In genomic region chr20:17618673-17619013, GRCh38 we compare ENCODE assay signal across 17 cellular contexts. TPM values are rescaled to one million over a fixed set of nuclear protein-coding genes. Genes with fewer than 3 reads are reported as not detected.
DNase-seq lines count a peak whose midpoint lies in the region; FAIRE-seq and TF ChIP-seq lines count a peak whose summit lies in the region.
"Had no signal": no experiment of that assay in that cellular context is flagged by ENCODE, and none has a peak within 500 bp of the region (broad histone marks: within the 10 kb centered on the region; RNA-seq: fewer than 3 reads in every experiment).

No MANE protein-coding gene starts in this region.

- DNase-seq in AG08396 (ENCODE audit: low spot score) (peak; percentile 2), Caco-2 (no peak), astrocyte (ENCODE audit: low read depth) (no peak), neural crest cell (ENCODE audit: low read depth, low spot score) (no peak), MG63 (no peak), amniotic stem cell (lab: John Stamatoyannopoulos, UW) (no peak), OCI-LY7 (ENCODE audit: low spot score) (no peak)
- DNase-seq: BE2C, COR-L47, DMS53, GF-D8, GOT3 had no signal

- H3K9ac ChIP-seq in astrocyte (ENCODE audit: low read length): no peak overlapping the region

- CTCF ChIA-PET in Caco-2 (lab: Charles Lee) (interaction anchor here (0.8 to 1.4 kb wide), 2 partner anchors 19 to 49 kb away, joined by 4 to 6 read pairs; partner anchors contain the start of gene DSTN), OCI-LY7 (lab: Charles Lee; ENCODE audit: unreplicated experiment) (no interaction called here)

- H3K27ac Mint-ChIP-seq in Caco-2 (ENCODE audit: unreplicated experiment) (peak overlapping the region; percentile 60), astrocyte (ENCODE audit: unreplicated experiment) (peak overlapping the region; percentile 78), neural crest cell (ENCODE audit: unreplicated experiment) (peak overlapping the region; percentile 29)
- H3K27ac Mint-ChIP-seq: CD8-positive, alpha-beta T cell had no signal

- H3K4me1 ChIP-seq in Caco-2 (0 out of 2 replicates have a peak, but pooled peaks cover 6% of the 10 kb centered on the region), astrocyte (ENCODE audit: insufficient read depth, low read length) (no peaks in the 10 kb centered on the region), OCI-LY7 (ENCODE audit: insufficient read depth, low read length, poor library complexity, severe bottlenecking) (no peaks in the 10 kb centered on the region)
- H3K4me1 ChIP-seq: HAP-1 had no signal

- H3K4me3 Mint-ChIP-seq in Caco-2 (ENCODE audit: unreplicated experiment) (no peak overlapping the region), astrocyte (ENCODE audit: unreplicated experiment) (no peak overlapping the region), neural crest cell (no peak overlapping the region)
- H3K4me3 Mint-ChIP-seq: CD14-positive monocyte; CD8-positive, alpha-beta T cell had no signal

- H4K20me1 ChIP-seq in astrocyte (ENCODE audit: insufficient read depth, low read length) (peaks cover 98% of the 10 kb centered on the region), OCI-LY7 (ENCODE audit: insufficient read depth, low read length) (no peaks in the 10 kb centered on the region)

- H3K4me1 Mint-ChIP-seq in Caco-2 (ENCODE audit: low read depth, unreplicated experiment) (peaks cover 5% of the 10 kb centered on the region), astrocyte (ENCODE audit: low read depth, unreplicated experiment) (no peaks in the 10 kb centered on the region), neural crest cell (no peaks in the 10 kb centered on the region)

- intact Hi-C loops in Caco-2 (cut with micrococcal nuclease; ENCODE audit: unreplicated experiment): no loop called here
- intact Hi-C loops in OCI-LY7 (cut with micrococcal nuclease; ENCODE audit: unreplicated experiment): no loop called here

- H3K27me3 Mint-ChIP-seq in Caco-2 (ENCODE audit: insufficient read depth, unreplicated experiment) (no peaks in the 10 kb centered on the region), astrocyte (ENCODE audit: low read depth, unreplicated experiment) (no peaks in the 10 kb centered on the region), neural crest cell (ENCODE audit: low read depth) (no peaks in the 10 kb centered on the region)

- H3K4me2 ChIP-seq in astrocyte (ENCODE audit: low read length): no peak overlapping the region
- H3K4me2 ChIP-seq in OCI-LY7 (ENCODE audit: low read length): no peak overlapping the region

- POLR2A ChIA-PET in Caco-2 (lab: Charles Lee): no interaction called here
- POLR2A ChIA-PET in OCI-LY7 (lab: Charles Lee): no interaction called here

- H3K4me3 ChIP-seq in Caco-2 (ENCODE audit: low read depth, low read length) (no peak overlapping the region), astrocyte (ENCODE audit: insufficient read depth, low read depth, low read length) (no peak overlapping the region), MG63 (no peak overlapping the region), OCI-LY7 (ENCODE audit: low read depth, low read length, poor library complexity, severe bottlenecking) (no peak overlapping the region)
- H3K4me3 ChIP-seq: HAP-1 had no signal

- H3K9me2 ChIP-seq in OCI-LY7 (ENCODE audit: insufficient read depth, low read length): no peaks in the 10 kb centered on the region

- no peaks in the 10 kb centered on the region for H3K9me3 ChIP-seq in Caco-2
- no peaks in the 10 kb centered on the region for H3K9me3 ChIP-seq in astrocyte (ENCODE audit: insufficient read depth, low read depth, low read length)
- H3K9me3 ChIP-seq in MG63: no peaks in the 10 kb centered on the region
- no peaks in the 10 kb centered on the region for H3K9me3 ChIP-seq in OCI-LY7 (ENCODE audit: low read length)
- H3K9me3 ChIP-seq: BE2C, HAP-1 had no signal

- no peaks in the 10 kb centered on the region for H3K9me3 Mint-ChIP-seq in Caco-2 (ENCODE audit: unreplicated experiment)
- no peaks in the 10 kb centered on the region for H3K9me3 Mint-ChIP-seq in astrocyte (ENCODE audit: unreplicated experiment)
- H3K9me3 Mint-ChIP-seq in neural crest cell: no peaks in the 10 kb centered on the region
- H3K9me3 Mint-ChIP-seq: CD14-positive monocyte; CD8-positive, alpha-beta T cell had no signal

- no TSS peak for BruUV-seq in Caco-2 (replicated peaks; lab: Mats Ljungman, UMichigan)
- no TSS peak for BruUV-seq in OCI-LY7 (replicated peaks; lab: Mats Ljungman, UMichigan)

- H3K27me3 ChIP-seq in Caco-2 (replicated peaks; ENCODE audit: control insufficient read depth, insufficient read depth, low read length) (no peaks in the 10 kb centered on the region), astrocyte (ENCODE audit: insufficient read depth, low read length) (no peaks in the 10 kb centered on the region), MG63 (no peaks in the 10 kb centered on the region)
- H3K27me3 ChIP-seq: BE2C had no signal

- H3K36me3 ChIP-seq in Caco-2 (ENCODE audit: control insufficient read depth, insufficient read depth, low read length) (peaks cover 31% of the 10 kb centered on the region), astrocyte (ENCODE audit: insufficient read depth, low read length) (peaks cover 50% of the 10 kb centered on the region), MG63 (peaks cover 16% of the 10 kb centered on the region), OCI-LY7 (ENCODE audit: insufficient read depth, low read length) (no peaks in the 10 kb centered on the region)
- H3K36me3 ChIP-seq: BE2C had no signal

- TF ChIP-seq CTCF in Caco-2 (IDR thresholded peaks at IDR 0.05; ENCODE audit: insufficient read depth in 1 of 2, low read depth in 1 of 2, low read length in 1 of 2, severe bottlenecking in 1 of 2, unreplicated experiment in 1 of 2): no peak
- TF ChIP-seq CTCF in astrocyte (IDR thresholded peaks at IDR 0.05; ENCODE audit: insufficient read depth, low read depth, low read length): no peak
- no peak for TF ChIP-seq CTCF in neural crest cell (conservative IDR thresholded peaks at IDR 0.05)
- no peak for TF ChIP-seq CTCF in OCI-LY7 (conservative IDR thresholded peaks at IDR 0.05; ENCODE audit: low read length)

- no peak overlapping the region for H3K27ac ChIP-seq in astrocyte (ENCODE audit: low read depth, low read length)
- H3K27ac ChIP-seq in OCI-LY7 (ENCODE audit: low read depth, low read length, poor library complexity, severe bottlenecking): no peak overlapping the region

- H3K79me2 ChIP-seq in astrocyte (ENCODE audit: insufficient read depth, low read length): peaks cover 3% of the 10 kb centered on the region
- H3K79me2 ChIP-seq in OCI-LY7 (ENCODE audit: insufficient read depth, low read depth, low read length): no peaks in the 10 kb centered on the region

- H3K36me3 Mint-ChIP-seq in Caco-2 (ENCODE audit: insufficient read depth, unreplicated experiment): peaks cover 100% of the 10 kb centered on the region
- H3K36me3 Mint-ChIP-seq in astrocyte (ENCODE audit: low read depth, unreplicated experiment): peaks cover 8% of the 10 kb centered on the region
- no peaks in the 10 kb centered on the region for H3K36me3 Mint-ChIP-seq in neural crest cell (ENCODE audit: low read depth)

- FAIRE-seq in astrocyte (lab: Jason Lieb, UNC): no peak
- FAIRE-seq: A204.1, GM19239 had no signal

- H2AFZ ChIP-seq in astrocyte (ENCODE audit: low read depth, low read length): no peak overlapping the region
- H2AFZ ChIP-seq in OCI-LY7 (ENCODE audit: low read length): no peak overlapping the region

RNA-seq across cellular contexts. Expression of gene DSTN, which starts 48.8 kb away (rescaled TPM):
- total RNA-seq in Caco-2 (2022) (313 and 318 TPM in 2 replicates), astrocyte (542 and 552 TPM in 2 replicates), neural crest cell (91.9 and 98.7 TPM in 2 replicates), OCI-LY7 (2022) (58.1 and 61.2 TPM in 2 replicates)
- 310 and 627 TPM in 2 replicates for total RNA-seq in MG63 (2014; rRNA removed; shearing (Covaris generic); ENCODE audit: low replicate concordance)
- 25.5 and 28.0 TPM in 2 replicates for total RNA-seq in OCI-LY7 (2014; rRNA removed; shearing (Covaris generic))
